9 cellular contexts compared by ENCODE assay signal in the genomic region with DNA sequence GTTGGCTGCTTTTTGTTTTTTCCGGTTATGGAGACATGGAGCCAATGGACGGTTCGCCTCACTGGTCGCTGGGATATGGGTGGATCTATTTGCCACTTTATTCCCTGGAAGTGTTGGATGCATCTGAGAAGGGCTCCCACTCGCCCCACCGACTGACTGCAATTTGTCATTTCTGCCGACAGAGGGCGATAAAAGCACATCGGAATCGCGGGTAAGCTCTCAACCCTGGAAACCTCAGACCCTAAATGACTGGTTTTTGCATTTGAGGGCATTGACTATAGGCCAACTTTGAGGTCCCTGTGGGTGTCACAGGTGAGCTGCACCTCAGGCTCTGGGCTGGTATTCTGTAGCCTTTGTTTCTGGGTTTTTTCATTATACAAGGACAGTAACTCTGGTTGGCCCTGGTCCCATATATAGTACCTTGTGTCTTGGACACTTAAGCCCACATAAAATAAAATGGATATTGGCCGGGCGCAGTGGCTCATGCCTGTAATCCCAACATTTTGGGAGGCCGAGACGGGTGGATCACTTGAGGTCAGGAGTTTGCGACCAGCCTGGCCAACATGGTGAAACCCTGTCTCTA. TPM values are rescaled to one million over a fixed set of nuclear protein-coding genes. Genes with fewer than 3 reads are reported as not detected.
A peak's percentile ranks its signal among the peaks of the same experiment; 100 is the strongest.
DNase-seq lines count a peak whose midpoint lies in the region; ATAC-seq and TF ChIP-seq lines count a peak whose summit lies in the region.
"Had no signal": no experiment of that assay in that cellular context is flagged by ENCODE, and none has a peak within 500 bp of the region (broad histone marks: within the 10 kb centered on the region; RNA-seq: fewer than 3 reads in every experiment).

No MANE protein-coding gene starts in this region.

- H3K4me1 Mint-ChIP-seq in natural killer cell: peaks cover 13 to 16% of the 10 kb centered on the region in 2 donors

- in situ Hi-C loops in GM13977 (cut with MboI; ENCODE audit: low pct_unique_long_range_greater_than_20kb, low sequenced_read_pairs, unreplicated experiment): no loop called here

- H3K9me3 Mint-ChIP-seq in natural killer cell: no peaks in the 10 kb centered on the region

- H3K4me3 ChIP-seq in thoracic aorta: no peak overlapping the region

- no peak overlapping the region for H3K27ac Mint-ChIP-seq in natural killer cell

- H3K36me3 Mint-ChIP-seq in natural killer cell: no peaks in the 10 kb centered on the region

- no peaks in the 10 kb centered on the region for H3K36me3 ChIP-seq in thoracic aorta

- peak in 2 of 3 donors; percentile 44 to 54 for ATAC-seq in natural killer cell
- ATAC-seq in thoracic aorta (ENCODE audit: insufficient number of reproducible peaks, low FRiP score, low read depth): no peak

- TF ChIP-seq CTCF in GM13977 (IDR thresholded peaks at IDR 0.05; ENCODE audit: extremely low read depth, insufficient read depth, missing control alignments): peak; percentile 91
- peak; percentile 79 for TF ChIP-seq CTCF in natural killer cell (IDR thresholded peaks at IDR 0.05)
- TF ChIP-seq CTCF in thoracic aorta (IDR thresholded peaks at IDR 0.05): peak; percentile 81

- no peak overlapping the region for H3K27ac ChIP-seq in thoracic aorta

- no peaks in the 10 kb centered on the region for H3K9me3 ChIP-seq in thoracic aorta

- peaks cover 0 to 16% of the 10 kb centered on the region in 2 donors for H3K4me1 ChIP-seq in thoracic aorta (ENCODE audit: control insufficient read depth in 1 of 2, low read depth in 2 of 2)

- H3K27me3 ChIP-seq in thoracic aorta (replicated peaks; ENCODE audit: insufficient read depth): no peaks in the 10 kb centered on the region

- no peak overlapping the region for H3K4me3 Mint-ChIP-seq in natural killer cell

- peaks cover 21 to 25% of the 10 kb centered on the region in 2 donors for H3K27me3 Mint-ChIP-seq in natural killer cell (ENCODE audit: low read depth in 2 of 2)

- intact Hi-C loops in natural killer cell (cut with micrococcal nuclease): no loop called here

- peak; percentile 70 for DNase-seq in AG08396 (ENCODE audit: low spot score)
- peak; percentile 77 for DNase-seq in GM13977 (ENCODE audit: low spot score)
- DNase-seq in NCI-H748 treated with DMSO at 0.1 percent for 48 hours (lab: John Stamatoyannopoulos, UW): peak; percentile 10
- peak; percentile 80 for DNase-seq in activated CD8-positive, alpha-beta memory T cell treated with anti-CD3 and anti-CD28 coated beads for 24 hours
- DNase-seq in epidermal melanocyte (ENCODE audit: insufficient read length, low spot score): peak; percentile 59
- DNase-seq in natural killer cell: peak; percentile 38
- DNase-seq in thoracic aorta (ENCODE audit: low spot score): no peak
- no peak for DNase-seq in globus pallidus (ENCODE audit: low spot score)

RNA-seq across cellular contexts. Expression of gene OPALIN, which starts 11.9 kb away (rescaled TPM):
- total RNA-seq in natural killer cell (not detected), thoracic aorta (not detected)
- total RNA-seq: mononuclear cell had no signal

Comparison
In these comparisons a context has a peak if more than half of its experiments do, and no peak if none do; other contexts are left out.
1. DNase-seq: peak in AG08396 (single experiment), GM13977 (single experiment), NCI-H748 treated with DMSO at 0.1 percent for 48 hours (single experiment), activated CD8-positive, alpha-beta memory T cell treated with anti-CD3 and anti-CD28 coated beads for 24 hours (single experiment), epidermal melanocyte (single experiment) and natural killer cell (single experiment); none in thoracic aorta (single experiment) and globus pallidus (single experiment).
2. Peak in every context shown above with its lines, with median percentiles within 50 percentile points of each other: CTCF ChIP-seq.